Comparison of ENCODE assay signal across 1 cellular context in genomic region chr19:40023969-40024368, GRCh38.
TF ChIP-seq lines count a peak whose summit lies in the region.

No MANE protein-coding gene starts in this region.

TF ChIP-seq in liver, 16 proteins besides CTCF, POLR2A, EP300 and RAD21 (continued from another document):
- TF ChIP-seq ATF3 (IDR thresholded peaks at IDR 0.05) (no peak), MAX (IDR thresholded peaks at IDR 0.05) (no peak), RXRA (IDR thresholded peaks at IDR 0.05) (no peak)
